8 cellular contexts compared by ENCODE assay signal in the genomic region with DNA sequence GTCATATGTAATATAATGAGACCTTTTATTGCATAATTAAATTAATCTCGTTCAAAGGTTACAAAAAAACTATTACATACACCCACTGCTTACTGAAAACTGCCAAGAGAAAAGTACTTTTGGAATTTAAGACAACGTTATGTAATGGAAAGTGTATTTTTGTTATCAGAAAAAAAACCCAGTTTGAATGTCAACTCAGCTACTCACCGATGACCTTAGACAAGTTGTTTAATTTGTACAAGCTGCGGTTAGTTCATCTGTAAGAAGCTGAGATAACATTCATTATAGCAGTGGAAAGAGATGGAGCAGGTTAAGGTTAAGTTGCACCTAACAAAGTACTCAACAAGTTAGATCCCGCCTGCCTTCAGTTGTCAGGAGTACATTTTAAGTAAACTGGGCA. TPM values are rescaled to one million over a fixed set of nuclear protein-coding genes. Genes with fewer than 3 reads are reported as not detected.
DNase-seq lines count a peak whose midpoint lies in the region; FAIRE-seq and TF ChIP-seq lines count a peak whose summit lies in the region.

No MANE protein-coding gene starts in this region.

- H3K9me3 Mint-ChIP-seq in mesothelial cell of epicardium = no peaks in the 10 kb centered on the region

- H3K36me3 Mint-ChIP-seq in mesothelial cell of epicardium = peaks cover 2% of the 10 kb centered on the region

- TF ChIP-seq POLR2A in vagina (IDR thresholded peaks at IDR 0.05) (no peak), lower leg skin (IDR thresholded peaks at IDR 0.05) (no peak), GM12891 (IDR thresholded peaks at IDR 0.05; ENCODE audit: low read depth, low read length) (no peak)

- peaks cover 39% of the 10 kb centered on the region for H3K4me1 Mint-ChIP-seq in mesothelial cell of epicardium

- H3K36me3 ChIP-seq in cardiac muscle cell = peaks cover 16% of the 10 kb centered on the region
- peaks cover 17% of the 10 kb centered on the region for H3K36me3 ChIP-seq in brain microvascular endothelial cell (replicated peaks)
- peaks cover 0 to 17% of the 10 kb centered on the region in 2 donors for H3K36me3 ChIP-seq in vagina

- peak overlapping the region; percentile 69 for H3K27ac Mint-ChIP-seq in mesothelial cell of epicardium

- no peak for TF ChIP-seq CTCF in cardiac muscle cell (IDR thresholded peaks at IDR 0.05; ENCODE audit: low read depth, low read length)
- TF ChIP-seq CTCF in brain microvascular endothelial cell (IDR thresholded peaks at IDR 0.05; ENCODE audit: low read depth, low read length, missing control alignments) = no peak
- no peak for TF ChIP-seq CTCF in mesothelial cell of epicardium (IDR thresholded peaks at IDR 0.05; ENCODE audit: unreplicated experiment)
- no peak for TF ChIP-seq CTCF in vagina (IDR thresholded peaks at IDR 0.05)
- no peak for TF ChIP-seq CTCF in lower leg skin (IDR thresholded peaks at IDR 0.05)

- no peaks in the 10 kb centered on the region for H3K27me3 Mint-ChIP-seq in mesothelial cell of epicardium (ENCODE audit: low read depth)

- no peaks in the 10 kb centered on the region for H3K27me3 ChIP-seq in cardiac muscle cell
- H3K27me3 ChIP-seq in brain microvascular endothelial cell (replicated peaks) = no peaks in the 10 kb centered on the region
- no peaks in the 10 kb centered on the region for H3K27me3 ChIP-seq in vagina

- H3K4me1 ChIP-seq in cardiac muscle cell (ENCODE audit: low read depth) (peaks cover 9% of the 10 kb centered on the region), vagina (peaks cover 76% of the 10 kb centered on the region)

- WGBS in lower leg skin, 2 donors = 5 to 11% methylated on average over 5 of the region's 5 CpGs

- H3K4me3 ChIP-seq in cardiac muscle cell (peak overlapping the region; percentile 70), brain microvascular endothelial cell (ENCODE audit: low read depth, low read length) (peak overlapping the region; percentile 92), vagina (peak overlapping the region; percentile 60 to 91), lower leg skin (ENCODE audit: low read depth, poor library complexity, severe bottlenecking) (no peak overlapping the region)

- DNase-seq in cardiac muscle cell (ENCODE audit: low read depth in 1 of 2, low spot score in 1 of 2) (peak in 1 of 2 donors; percentile 59), cardiac septum (ENCODE audit: low spot score) (no peak), brain microvascular endothelial cell (no peak), mesothelial cell of epicardium (ENCODE audit: low spot score in 2 of 2, unreplicated experiment in 2 of 2) (no peak), vagina (ENCODE audit: extremely low spot score in 2 of 2) (no peak), lower leg skin (ENCODE audit: low spot score in 2 of 2) (no peak), GM12891 (ENCODE audit: insufficient read length, low spot score) (no peak), NCI-H1048 (lab: John Stamatoyannopoulos, UW) (no peak)

- intact Hi-C loops in cardiac septum (cut with DNase I) (loop anchor here (5.0 kb wide), 1 partner anchor 41 kb away; no protein-coding TSS in a partner anchor), vagina (cut with DNase I) (no loop called here), lower leg skin (cut with DNase I; ENCODE audit: low total_unique reads) (no loop called here)

- H3K27ac ChIP-seq in cardiac muscle cell = no peak overlapping the region
- peak overlapping the region; percentile 82 for H3K27ac ChIP-seq in brain microvascular endothelial cell
- no peak overlapping the region for H3K27ac ChIP-seq in vagina

- in situ Hi-C loops in brain microvascular endothelial cell (cut with HindIII; ENCODE audit: low pct_ligation_motif_present, low sequenced_read_pairs) = no loop called here

- peak overlapping the region; percentile 100 for H3K4me3 Mint-ChIP-seq in mesothelial cell of epicardium

- no peaks in the 10 kb centered on the region for H3K9me3 ChIP-seq in cardiac muscle cell (ENCODE audit: low read depth)
- H3K9me3 ChIP-seq in vagina = no peaks in the 10 kb centered on the region

- FAIRE-seq in GM12891 (lab: Jason Lieb, UNC) = no peak

TF ChIP-seq in GM12891, 5 proteins besides CTCF, POLR2A, EP300 and RAD21:
- TF ChIP-seq SPI1 (IDR thresholded peaks at IDR 0.05; ENCODE audit: low read depth, low read length) (no peak), TAF1 (IDR thresholded peaks at IDR 0.05; ENCODE audit: low read depth, low read length) (no peak), POU2F2 (IDR thresholded peaks at IDR 0.05; ENCODE audit: low read depth, low read length) (no peak), POLR2AphosphoS5 (IDR thresholded peaks at IDR 0.05; ENCODE audit: low read depth, low read length) (no peak), PAX5 (IDR thresholded peaks at IDR 0.05; ENCODE audit: insufficient read depth, low read length, severe bottlenecking) (no peak)

RNA-seq across cellular contexts. Expression of gene PSMA2, which starts 1.1 kb away (rescaled TPM):
- total RNA-seq in cardiac muscle cell (54.0 and 67.7 TPM in 2 replicates), cardiac septum (64.8 TPM), mesothelial cell of epicardium (72.3 to 76.3 TPM (median 74.7 TPM) in 3 replicates), vagina (46.9 TPM), lower leg skin (10 to 100 TPM; 28.5 to 59.8 (median 44.3) TPM)
- polyA plus RNA-seq in cardiac muscle cell = 326 and 371 TPM in 2 replicates
- polyA plus RNA-seq in GM12891 (2012; ENCODE audit: low read depth, missing spikeins) = 220 TPM

RNA-seq across cellular contexts. Expression of gene MRPL32, which starts 1.3 kb away (rescaled TPM):
- total RNA-seq in cardiac muscle cell = 71.9 and 77.0 TPM in 2 replicates
- 125 and 146 TPM in 2 replicates for polyA plus RNA-seq in cardiac muscle cell
- total RNA-seq in cardiac septum = 51.3 TPM
- total RNA-seq in mesothelial cell of epicardium = 52.0 to 53.5 TPM (median 53.0 TPM) in 3 replicates
- 33.9 TPM for total RNA-seq in vagina
- total RNA-seq in lower leg skin = 10 to 100 TPM; 19.1 to 31.7 (median 25.7) TPM
- polyA plus RNA-seq in GM12891 (2012; ENCODE audit: low read depth, missing spikeins) = 60.2 TPM

RNA-seq across cellular contexts. Expression of gene C7orf25, which starts 19.0 kb away (rescaled TPM):
- total RNA-seq in cardiac muscle cell = 8.0 and 10.4 TPM in 2 replicates
- polyA plus RNA-seq in cardiac muscle cell = 5.1 and 5.9 TPM in 2 replicates
- 5.2 TPM for total RNA-seq in cardiac septum
- 5.0 to 5.8 TPM (median 5.7 TPM) in 3 replicates for total RNA-seq in mesothelial cell of epicardium
- 5.4 TPM for total RNA-seq in vagina
- 1 to 10 TPM; 3.5 to 9.7 (median 5.9) TPM for total RNA-seq in lower leg skin
- 1.1 TPM for polyA plus RNA-seq in GM12891 (2012; ENCODE audit: low read depth, missing spikeins)
